29 cellular contexts compared by ENCODE assay signal in genomic region chr6:42071881-42072583, GRCh38. TPM values are rescaled to one million over a fixed set of nuclear protein-coding genes. Genes with fewer than 3 reads are reported as not detected.
DNase-seq lines count a peak whose midpoint lies in the region; ATAC-seq and TF ChIP-seq lines count a peak whose summit lies in the region.
"Had no signal": no experiment of that assay in that cellular context is flagged by ENCODE, and none has a peak within 500 bp of the region (broad histone marks: within the 10 kb centered on the region; RNA-seq: fewer than 3 reads in every experiment).

No MANE protein-coding gene starts in this region.

- H3K4me2 ChIP-seq in MM.1S (ENCODE audit: low read depth, low read length) = no peak overlapping the region
- H3K4me2 ChIP-seq: BLaER1 treated with 17β-estradiol and CSF1 and Interleukin-3, amounts not matched to agents 10 nM and 100 nM; KMS-11 had no signal

- CTCF ChIA-PET in activated naive CD4-positive, alpha-beta T cell treated with anti-CD3 and anti-CD28 coated beads, Interleukin-2, amount 10 ng/mL, durations not matched to agents 7 days and 5 days (lab: Charles Lee) = interaction anchor here (0.6 kb wide), 1 partner anchor 11 kb away, joined by 3 read pairs; no protein-coding TSS in a partner anchor

- TF ChIP-seq CTCF in MM.1S (IDR thresholded peaks at IDR 0.05; ENCODE audit: low read length) = no peak

- H3K79me2 ChIP-seq in MM.1S (ENCODE audit: low read length) = no peaks in the 10 kb centered on the region

- H3K4me1 Mint-ChIP-seq in activated T-cell treated with anti-CD3 and anti-CD28 coated beads, Interleukin-2, amount 50 U/mL, for 72 hours (ENCODE audit: low read depth) = peaks cover 14% of the 10 kb centered on the region
- H3K4me1 Mint-ChIP-seq in CD4-positive, CD25-positive, alpha-beta regulatory T cell = peaks cover 0 to 11% (median 7%) of the 10 kb centered on the region in 4 donors
- H3K4me1 Mint-ChIP-seq in activated T-helper 17 cell treated with anti-CD3 and anti-CD28 coated beads, Interleukin-2, amount 50 U/mL, for 72 hours = peaks cover 10% of the 10 kb centered on the region
- H3K4me1 Mint-ChIP-seq in activated naive CD4-positive, alpha-beta T cell treated with anti-CD3 and anti-CD28 coated beads, Interleukin-2, amount 10 ng/mL, durations not matched to agents 7 days and 5 days = no peaks in the 10 kb centered on the region

- H3K36me3 ChIP-seq in CD4-positive, CD25-positive, alpha-beta regulatory T cell (ENCODE audit: control insufficient read depth, insufficient read depth, low read length) = peaks cover 80% of the 10 kb centered on the region
- H3K36me3 ChIP-seq in MM.1S (replicated peaks; ENCODE audit: insufficient read depth, low read length) = no peaks in the 10 kb centered on the region

- H3K27me3 ChIP-seq in CD4-positive, CD25-positive, alpha-beta regulatory T cell (ENCODE audit: control insufficient read depth, insufficient read depth, low read length) = no peaks in the 10 kb centered on the region
- no peaks in the 10 kb centered on the region for H3K27me3 ChIP-seq in MM.1S (replicated peaks; ENCODE audit: insufficient read depth, low read length)
- H3K27me3 ChIP-seq: BLaER1 treated with 17β-estradiol and CSF1 and Interleukin-3, amounts not matched to agents 10 nM and 100 nM; brain microvascular endothelial cell; MG63 had no signal

- no peak for ATAC-seq in activated T-cell treated with anti-CD3 and anti-CD28 coated beads, Interleukin-2, amount 50 U/mL, for 72 hours (replicated peaks in 1 of 2)
- no peak for ATAC-seq in CD4-positive, CD25-positive, alpha-beta regulatory T cell (ENCODE audit: low read depth in 2 of 2)
- ATAC-seq in activated T-helper 17 cell treated with anti-CD3 and anti-CD28 coated beads, Interleukin-2, amount 50 U/mL, for 72 hours (replicated peaks) = no peak
- ATAC-seq: activated CD4-positive, CD25-positive, alpha-beta regulatory T cell treated with anti-CD3 and anti-CD28 coated beads, Interleukin-2, amount 50 U/mL, for 24 hours; sciatic nerve; SK-N-SH treated with all-trans-retinoic acid at 6 μM for 48 hours had no signal

- no peak for DNase-seq in activated T-cell treated with anti-CD3 and anti-CD28 coated beads, Interleukin-2, amount 50 U/mL, for 72 hours
- DNase-seq in activated T-cell treated with anti-CD3 and anti-CD28 coated beads for 4 hours = no peak
- no peak for DNase-seq in CD4-positive, CD25-positive, alpha-beta regulatory T cell
- DNase-seq in inferior parietal cortex (ENCODE audit: extremely low spot score) = peak; percentile 43
- no peak for DNase-seq in activated naive CD4-positive, alpha-beta T cell treated with anti-CD3 and anti-CD28 coated beads, Interleukin-2, amount 10 ng/mL, durations not matched to agents 7 days and 5 days
- no peak for DNase-seq in hypothalamus (lab: John Stamatoyannopoulos, UW)
- DNase-seq in MM.1S = no peak
- DNase-seq: activated naive CD4-positive, alpha-beta T cell treated with Interleukin-2 at 50 U/mL for 16 hours; amniotic stem cell; brain microvascular endothelial cell; Calu3; DMS79; effector CD4-positive, alpha-beta T cell; GDM1; H7; islet precursor cell; MG63; NCI-H1105 treated with DMSO at 0.1 percent for 48 hours; NCI-H2029; NCI-H524 treated with DMSO at 0.1 percent for 48 hours; NK-92 treated with Interleukin-12 subunit alpha and Interleukin-12 subunit beta, amount 100 ng/mL, for 24 hours; stimulated activated CD4-positive, alpha-beta T cell treated with anti-CD3 and anti-CD28 coated beads, Interleukin-4, amount 100 ng/mL, for 1 hour had no signal

- no peak overlapping the region for H3K9ac ChIP-seq in MM.1S (ENCODE audit: low read length)
- H3K9ac ChIP-seq: KMS-11 had no signal

- H3K4me3 ChIP-seq in CD4-positive, CD25-positive, alpha-beta regulatory T cell (ENCODE audit: low read depth, low read length) = no peak overlapping the region
- H3K4me3 ChIP-seq in MM.1S (ENCODE audit: low read length) = no peak overlapping the region
- H3K4me3 ChIP-seq: BLaER1 treated with 17β-estradiol and CSF1 and Interleukin-3, amounts not matched to agents 10 nM and 100 nM; MG63 had no signal

- H3K27me3 Mint-ChIP-seq in activated T-cell treated with anti-CD3 and anti-CD28 coated beads, Interleukin-2, amount 50 U/mL, for 72 hours (ENCODE audit: low read depth) = no peaks in the 10 kb centered on the region
- no peaks in the 10 kb centered on the region for H3K27me3 Mint-ChIP-seq in CD4-positive, CD25-positive, alpha-beta regulatory T cell
- no peaks in the 10 kb centered on the region for H3K27me3 Mint-ChIP-seq in activated T-helper 17 cell treated with anti-CD3 and anti-CD28 coated beads, Interleukin-2, amount 50 U/mL, for 72 hours
- H3K27me3 Mint-ChIP-seq in activated naive CD4-positive, alpha-beta T cell treated with anti-CD3 and anti-CD28 coated beads, Interleukin-2, amount 10 ng/mL, durations not matched to agents 7 days and 5 days = no peaks in the 10 kb centered on the region
- H3K27me3 Mint-ChIP-seq: type B pancreatic cell had no signal

- H3K27ac Mint-ChIP-seq in activated T-cell treated with anti-CD3 and anti-CD28 coated beads, Interleukin-2, amount 50 U/mL, for 72 hours = peak overlapping the region; percentile 32
- H3K27ac Mint-ChIP-seq in CD4-positive, CD25-positive, alpha-beta regulatory T cell = peak overlapping the region in 2 of 3 donors; percentile 20 to 27
- peak overlapping the region; percentile 23 for H3K27ac Mint-ChIP-seq in activated T-helper 17 cell treated with anti-CD3 and anti-CD28 coated beads, Interleukin-2, amount 50 U/mL, for 72 hours
- no peak overlapping the region for H3K27ac Mint-ChIP-seq in activated naive CD4-positive, alpha-beta T cell treated with anti-CD3 and anti-CD28 coated beads, Interleukin-2, amount 10 ng/mL, durations not matched to agents 7 days and 5 days
- H3K27ac Mint-ChIP-seq: type B pancreatic cell had no signal

- no peaks in the 10 kb centered on the region for H4K20me1 ChIP-seq in MM.1S (ENCODE audit: insufficient read depth, low read length)

- H3K4me3 Mint-ChIP-seq in activated T-cell treated with anti-CD3 and anti-CD28 coated beads, Interleukin-2, amount 50 U/mL, for 72 hours = no peak overlapping the region
- no peak overlapping the region for H3K4me3 Mint-ChIP-seq in CD4-positive, CD25-positive, alpha-beta regulatory T cell
- no peak overlapping the region for H3K4me3 Mint-ChIP-seq in activated T-helper 17 cell treated with anti-CD3 and anti-CD28 coated beads, Interleukin-2, amount 50 U/mL, for 72 hours
- no peak overlapping the region for H3K4me3 Mint-ChIP-seq in activated naive CD4-positive, alpha-beta T cell treated with anti-CD3 and anti-CD28 coated beads, Interleukin-2, amount 10 ng/mL, durations not matched to agents 7 days and 5 days
- H3K4me3 Mint-ChIP-seq: type B pancreatic cell had no signal

- no peak overlapping the region for H2AFZ ChIP-seq in MM.1S (ENCODE audit: low read length)

- no peaks in the 10 kb centered on the region for H3K9me2 ChIP-seq in MM.1S (replicated peaks; ENCODE audit: insufficient read depth, low read length)

- H3F3A ChIP-seq in MM.1S (ENCODE audit: insufficient read depth, low read length) = no peaks in the 10 kb centered on the region

- H3K9me3 ChIP-seq in CD4-positive, CD25-positive, alpha-beta regulatory T cell (ENCODE audit: control insufficient read depth in 2 of 2, low read length in 2 of 2) = no peaks in the 10 kb centered on the region
- H3K9me3 ChIP-seq in MM.1S (replicated peaks; ENCODE audit: insufficient read depth, low read length) = no peaks in the 10 kb centered on the region
- H3K9me3 ChIP-seq: BLaER1 treated with 17β-estradiol and CSF1 and Interleukin-3, amounts not matched to agents 10 nM and 100 nM; MG63 had no signal

- peaks cover 8 to 14% of the 10 kb centered on the region in 2 donors for H3K36me3 Mint-ChIP-seq in activated T-cell treated with anti-CD3 and anti-CD28 coated beads, Interleukin-2, amount 50 U/mL, for 72 hours (ENCODE audit: insufficient read depth in 2 of 2)
- H3K36me3 Mint-ChIP-seq in CD4-positive, CD25-positive, alpha-beta regulatory T cell = peaks cover 22% of the 10 kb centered on the region
- H3K36me3 Mint-ChIP-seq in activated T-helper 17 cell treated with anti-CD3 and anti-CD28 coated beads, Interleukin-2, amount 50 U/mL, for 72 hours (ENCODE audit: low read depth) = peaks cover 45% of the 10 kb centered on the region
- H3K36me3 Mint-ChIP-seq in activated naive CD4-positive, alpha-beta T cell treated with anti-CD3 and anti-CD28 coated beads, Interleukin-2, amount 10 ng/mL, durations not matched to agents 7 days and 5 days = peaks cover 30% of the 10 kb centered on the region

- H3K4me1 ChIP-seq in CD4-positive, CD25-positive, alpha-beta regulatory T cell (ENCODE audit: control insufficient read depth, insufficient read depth, low read length, poor library complexity, severe bottlenecking) = no peaks in the 10 kb centered on the region
- no peaks in the 10 kb centered on the region for H3K4me1 ChIP-seq in MM.1S (ENCODE audit: low read length)
- H3K4me1 ChIP-seq: BLaER1 treated with 17β-estradiol and CSF1 and Interleukin-3, amounts not matched to agents 10 nM and 100 nM had no signal

- H3K9me3 Mint-ChIP-seq in activated T-cell treated with anti-CD3 and anti-CD28 coated beads, Interleukin-2, amount 50 U/mL, for 72 hours = no peaks in the 10 kb centered on the region
- no peaks in the 10 kb centered on the region for H3K9me3 Mint-ChIP-seq in CD4-positive, CD25-positive, alpha-beta regulatory T cell
- no peaks in the 10 kb centered on the region for H3K9me3 Mint-ChIP-seq in activated T-helper 17 cell treated with anti-CD3 and anti-CD28 coated beads, Interleukin-2, amount 50 U/mL, for 72 hours
- H3K9me3 Mint-ChIP-seq in activated naive CD4-positive, alpha-beta T cell treated with anti-CD3 and anti-CD28 coated beads, Interleukin-2, amount 10 ng/mL, durations not matched to agents 7 days and 5 days = no peaks in the 10 kb centered on the region
- H3K9me3 Mint-ChIP-seq: type B pancreatic cell had no signal

- H3K27ac ChIP-seq in CD4-positive, CD25-positive, alpha-beta regulatory T cell (ENCODE audit: insufficient read depth, low read length, poor library complexity, severe bottlenecking) = no peak overlapping the region
- no peak overlapping the region for H3K27ac ChIP-seq in MM.1S (ENCODE audit: low read length)
- H3K27ac ChIP-seq: BLaER1 treated with 17β-estradiol and CSF1 and Interleukin-3, amounts not matched to agents 10 nM and 100 nM; brain microvascular endothelial cell; KMS-11 had no signal

RNA-seq across cellular contexts. Expression of gene TAF8, which starts 21.7 kb away (rescaled TPM):
- 10 to 100 TPM; 62.6 to 70.4 TPM for total RNA-seq in activated T-cell treated with anti-CD3 and anti-CD28 coated beads, Interleukin-2, amount 50 U/mL, for 72 hours
- 46.7 TPM for total RNA-seq in CD4-positive, CD25-positive, alpha-beta regulatory T cell
- polyA plus RNA-seq in CD4-positive, CD25-positive, alpha-beta regulatory T cell = 10 to 100 TPM; 15.9 to 24.1 (median 20.7) TPM
- total RNA-seq in activated T-helper 17 cell treated with anti-CD3 and anti-CD28 coated beads, Interleukin-2, amount 50 U/mL, for 72 hours = 10 to 100 TPM; 48.8 to 60.9 TPM
